11 cellular contexts compared by ENCODE assay signal in genomic region chr2:54975598-54976507, GRCh38.
A peak's percentile ranks its signal among the peaks of the same experiment; 100 is the strongest.
DNase-seq lines count a peak whose midpoint lies in the region; ATAC-seq, FAIRE-seq and TF ChIP-seq lines count a peak whose summit lies in the region.
"Had no signal": no experiment of that assay in that cellular context is flagged by ENCODE, and none has a peak within 500 bp of the region (broad histone marks: within the 10 kb centered on the region; RNA-seq: fewer than 3 reads in every experiment).

No MANE protein-coding gene starts in this region.

- POLR2A ChIA-PET in GM12878 (lab: Charles Lee), result interaction anchor here (1.0 to 2.5 kb wide), 2 partner anchors 74 to 150 kb away, joined by 3 to 11 read pairs; partner anchors contain the start of gene RTN4

- no peak for TF ChIP-seq RAD21 in GM12878 (IDR thresholded peaks at IDR 0.05; ENCODE audit: insufficient read depth, low read depth, low read length)

- 75% methylated on average over 5 of the region's 5 CpGs for WGBS in GM12878 (ENCODE audit: insufficient coverage, insufficient replicate concordance, low lambda C conversion rate, missing lambda C conversion rate)

- TF ChIP-seq POLR2A in GM12878 (IDR thresholded peaks at IDR 0.05; ENCODE audit: low read depth, low read length), result no peak

- H3K9ac ChIP-seq in GM12878 (ENCODE audit: control insufficient read depth, insufficient read depth, low read length), result peak overlapping the region; percentile 14; the same call in 1 of the 2 replicates

- in situ Hi-C loops in GM12878 (cut with MboI), result no loop called here

- SMC1A ChIA-PET in GM12878 (lab: Charles Lee; ENCODE audit: uncharacterized antibody, unreplicated experiment), result interaction anchor here (0.7 to 6.7 kb wide), 16 partner anchors 8 to 78 kb away, joined by 3 to 28 read pairs (median 4); no protein-coding TSS in a partner anchor

- H3K36me3 ChIP-seq in GM12878 (ENCODE audit: control insufficient read depth in 2 of 2, insufficient read depth in 2 of 2, low read length in 1 of 2) (peaks cover 0 to 12% of the 10 kb centered on the region in 2 experiments; a peak in 2 of 4 replicates), left lung (peaks cover 0 to 39% of the 10 kb centered on the region in 2 donors)

- H3K36me3 Mint-ChIP-seq in activated naive CD4-positive, alpha-beta T cell treated with anti-CD3 and anti-CD28 coated beads, Interleukin-2, amount 50 U/mL, for 24 hours, result peaks cover 15% of the 10 kb centered on the region
- peaks cover 27% of the 10 kb centered on the region for H3K36me3 Mint-ChIP-seq in stimulated activated memory B cell treated with anti-CD40 and anti-IgM and Interleukin-4, amounts not matched to agents 10 μg/mL and 1 μg/mL and 100 μg/mL, for 72 hours

- no peak overlapping the region for H2AFZ ChIP-seq in GM12878 (ENCODE audit: control insufficient read depth, low read depth, low read length)

- no peaks in the 10 kb centered on the region for H3K9me3 ChIP-seq in GM12878 (replicated peaks; ENCODE audit: control insufficient read depth, insufficient read depth, low read length)
- no peaks in the 10 kb centered on the region for H3K9me3 ChIP-seq in left lung

- H3K27me3 ChIP-seq in GM12878 (replicated peaks in 1 of 2; ENCODE audit: control insufficient read depth in 2 of 2, insufficient read depth in 2 of 2, low read length in 1 of 2), result no peaks in the 10 kb centered on the region
- H3K27me3 ChIP-seq in left lung, result no peaks in the 10 kb centered on the region

- peaks cover 33% of the 10 kb centered on the region for H3K4me1 Mint-ChIP-seq in activated naive CD4-positive, alpha-beta T cell treated with anti-CD3 and anti-CD28 coated beads, Interleukin-2, amount 50 U/mL, for 24 hours
- peaks cover 22% of the 10 kb centered on the region for H3K4me1 Mint-ChIP-seq in stimulated activated memory B cell treated with anti-CD40 and anti-IgM and Interleukin-4, amounts not matched to agents 10 μg/mL and 1 μg/mL and 100 μg/mL, for 72 hours

- no peaks in the 10 kb centered on the region for H4K20me1 ChIP-seq in GM12878 (ENCODE audit: control insufficient read depth, insufficient read depth)

- no peaks in the 10 kb centered on the region for H3K9me3 Mint-ChIP-seq in activated naive CD4-positive, alpha-beta T cell treated with anti-CD3 and anti-CD28 coated beads, Interleukin-2, amount 50 U/mL, for 24 hours
- H3K9me3 Mint-ChIP-seq in stimulated activated memory B cell treated with anti-CD40 and anti-IgM and Interleukin-4, amounts not matched to agents 10 μg/mL and 1 μg/mL and 100 μg/mL, for 72 hours, result no peaks in the 10 kb centered on the region

- H3K27ac ChIP-seq in GM12878 (ENCODE audit: control insufficient read depth, insufficient read depth) (peak overlapping the region; percentile 74), left lung (peak overlapping the region in 1 of 2 donors; percentile 29)
- H3K27ac ChIP-seq: SK-N-MC, WERI-Rb-1 had no signal

- CTCF ChIA-PET in GM12878 (lab: Yijun Ruan, JAX), result interaction anchor here (0.7 to 1.7 kb wide), 13 partner anchors 9 to 456 kb away, joined by 3 to 7 read pairs (median 3); no protein-coding TSS in a partner anchor

- H3K4me2 ChIP-seq in GM12878 (ENCODE audit: control insufficient read depth, insufficient read depth), result no peak overlapping the region; the same call in 1 of the 2 replicates

- no peak for TF ChIP-seq EP300 in GM12878 (IDR thresholded peaks at IDR 0.05; ENCODE audit: borderline replicate concordance in 1 of 2, control insufficient read depth in 1 of 2, low read depth in 2 of 2, low read length in 2 of 2)

- TF ChIP-seq CTCF in GM12878 (IDR thresholded peaks at IDR 0.05 in 2 of 3, conservative IDR thresholded peaks at IDR 0.05 in 1 of 3; ENCODE audit: control insufficient read depth in 2 of 3, extremely low read depth in 1 of 3, insufficient read depth in 1 of 3, low read depth in 3 of 3, low read length in 3 of 3) (no peak), left lung (IDR thresholded peaks at IDR 0.05) (no peak)

- H3K4me3 ChIP-seq in GM12878, result no peak overlapping the region
- no peak overlapping the region for H3K4me3 ChIP-seq in left lung
- H3K4me3 ChIP-seq: SK-N-MC had no signal

- no peaks in the 10 kb centered on the region for H3K27me3 Mint-ChIP-seq in activated naive CD4-positive, alpha-beta T cell treated with anti-CD3 and anti-CD28 coated beads, Interleukin-2, amount 50 U/mL, for 24 hours
- no peaks in the 10 kb centered on the region for H3K27me3 Mint-ChIP-seq in stimulated activated memory B cell treated with anti-CD40 and anti-IgM and Interleukin-4, amounts not matched to agents 10 μg/mL and 1 μg/mL and 100 μg/mL, for 72 hours

- peak overlapping the region; percentile 35 for H3K27ac Mint-ChIP-seq in activated naive CD4-positive, alpha-beta T cell treated with anti-CD3 and anti-CD28 coated beads, Interleukin-2, amount 50 U/mL, for 24 hours
- peak overlapping the region; percentile 39 for H3K27ac Mint-ChIP-seq in stimulated activated memory B cell treated with anti-CD40 and anti-IgM and Interleukin-4, amounts not matched to agents 10 μg/mL and 1 μg/mL and 100 μg/mL, for 72 hours

- H3K79me2 ChIP-seq in GM12878 (ENCODE audit: control insufficient read depth, insufficient read depth, low read length), result peaks cover 18% of the 10 kb centered on the region

- H3K4me1 ChIP-seq in GM12878 (ENCODE audit: control insufficient read depth, insufficient read depth, low read length) (peaks cover 26% of the 10 kb centered on the region), left lung (peaks cover 15 to 56% of the 10 kb centered on the region in 2 donors)

- intact Hi-C loops in GM12878 (cut with micrococcal nuclease; ENCODE audit: unreplicated experiment) (no loop called here), left lung (cut with DNase I) (no loop called here)

- no peak for FAIRE-seq in GM12878 (lab: Jason Lieb, UNC)

- ATAC-seq in GM12878 (peak; percentile 35), left lung (peak; percentile 16), HG03159 (IDR thresholded peaks at IDR 0.05; ENCODE audit: unreplicated experiment) (no peak)
- ATAC-seq in stimulated activated memory B cell treated with anti-CD40 and anti-IgM and Interleukin-4, amounts not matched to agents 10 μg/mL and 1 μg/mL and 100 μg/mL, for 72 hours, result no peak

- no peak for DNase-seq in activated naive CD4-positive, alpha-beta T cell (lab: John Stamatoyannopoulos, UW)
- DNase-seq in GM12878 (ENCODE audit: low read depth, low spot score) (no peak), left lung (no peak), NCI-H2227 (lab: John Stamatoyannopoulos, UW; ENCODE audit: unreplicated experiment) (no peak)
- no peak for DNase-seq in stimulated activated CD4-positive, alpha-beta T cell treated with anti-CD3 and anti-CD28 coated beads, Interleukin-4, amount 100 ng/mL, for 24 hours
- DNase-seq: foreskin fibroblast, WERI-Rb-1 had no signal

- BruUV-seq in GM12878 (replicated peaks; lab: Mats Ljungman, UMichigan), result no TSS peak

- RAD21 ChIA-PET in GM12878 (lab: Charles Lee; ENCODE audit: unreplicated experiment), result interaction anchor here (0.5 to 3.6 kb wide), 10 partner anchors 20 to 137 kb away, joined by 3 to 24 read pairs (median 4); no protein-coding TSS in a partner anchor

- H3K4me3 Mint-ChIP-seq in activated naive CD4-positive, alpha-beta T cell treated with anti-CD3 and anti-CD28 coated beads, Interleukin-2, amount 50 U/mL, for 24 hours, result no peak overlapping the region
- no peak overlapping the region for H3K4me3 Mint-ChIP-seq in stimulated activated memory B cell treated with anti-CD40 and anti-IgM and Interleukin-4, amounts not matched to agents 10 μg/mL and 1 μg/mL and 100 μg/mL, for 72 hours

TF ChIP-seq in GM12878, 131 proteins besides CTCF, POLR2A, EP300 and RAD21:
- no peak for TF ChIP-seq CUX1 (IDR thresholded peaks at IDR 0.05; ENCODE audit: insufficient replicate concordance, low read depth, low read length)

Comparison
In these comparisons a context has a peak if more than half of its experiments do, and no peak if none do; other contexts are left out.
1. ATAC-seq: peak in GM12878 (single experiment) and left lung (single experiment); none in stimulated activated memory B cell treated with anti-CD40 and anti-IgM and Interleukin-4, amounts not matched to agents 10 μg/mL and 1 μg/mL and 100 μg/mL, for 72 hours (single experiment) and HG03159 (single experiment).